In genomic region chr16:82358601-82359221, GRCh38 we compare ENCODE assay signal across 28 cellular contexts.
"Had no signal": no experiment of that assay in that cellular context is flagged by ENCODE, and none has a peak within 500 bp of the region (broad histone marks: within the 10 kb centered on the region; RNA-seq: fewer than 3 reads in every experiment).

No MANE protein-coding gene starts in this region.

- H3K4me1 ChIP-seq: pancreas, thyroid gland, upper lobe of right lung had no signal

- DNase-seq: activated CD4-positive, alpha-beta T cell treated with anti-CD3 and anti-CD28 coated beads for 36 hours; activated CD8-positive, alpha-beta memory T cell treated with anti-CD3 and anti-CD28 coated beads, Interleukin-2, amount 10 ng/mL, durations not matched to agents 7 days and 5 days; activated CD8-positive, alpha-beta T cell treated with anti-CD3 and anti-CD28 coated beads, Interleukin-2, amount 10 ng/mL, durations not matched to agents 7 days and 5 days; activated naive CD8-positive, alpha-beta T cell treated with anti-CD3 and anti-CD28 coated beads, Interleukin-2, amount 50 U/mL, for 24 hours; activated T-cell treated with anti-CD3 and anti-CD28 coated beads, Interleukin-2, amount 50 U/mL, for 48 hours; amygdala; central memory CD4-positive, alpha-beta T cell; endodermal cell; left ventricle myocardium inferior; nephron progenitor cell; pancreas; stimulated activated CD4-positive, alpha-beta T cell treated with anti-CD3 and anti-CD28 coated beads, Interleukin-1b, Interleukin-23, amount 100 ng/mL, for 48 hours; stimulated activated CD4-positive, alpha-beta T cell treated with anti-CD3 and anti-CD28 coated beads, Interleukin-4, amount 100 ng/mL, for 4 hours; stimulated activated CD8-positive, alpha-beta memory T cell treated with anti-CD3 and anti-CD28 coated beads, Interleukin-4, amount 100 ng/mL, for 48 hours; stimulated activated naive CD8-positive, alpha-beta T cell treated with anti-CD3 and anti-CD28 coated beads, Interleukin-15, amount 100 ng/mL, for 72 hours; T1000; upper lobe of right lung had no signal

- H3K36me3 Mint-ChIP-seq: activated CD8-positive, alpha-beta memory T cell treated with anti-CD3 and anti-CD28 coated beads, Interleukin-2, amount 10 ng/mL, durations not matched to agents 7 days and 5 days; activated naive CD4-positive, alpha-beta T cell treated with anti-CD3 and anti-CD28 coated beads, Interleukin-2, amount 50 U/mL, for 24 hours; stimulated activated memory B cell treated with anti-CD40 and anti-IgM and Interleukin-4, amounts not matched to agents 10 μg/mL and 1 μg/mL and 100 μg/mL, for 72 hours; WTC11 had no signal

- H3K27me3 ChIP-seq: pancreas, right atrium auricular region, thyroid gland, upper lobe of right lung had no signal

- H3K27ac Mint-ChIP-seq: activated CD4-positive, alpha-beta T cell treated with anti-CD3 and anti-CD28 coated beads for 36 hours; activated CD8-positive, alpha-beta memory T cell treated with anti-CD3 and anti-CD28 coated beads, Interleukin-2, amount 10 ng/mL, durations not matched to agents 7 days and 5 days; activated CD8-positive, alpha-beta T cell treated with anti-CD3 and anti-CD28 coated beads, Interleukin-2, amount 10 ng/mL, durations not matched to agents 7 days and 5 days; activated naive CD4-positive, alpha-beta T cell treated with anti-CD3 and anti-CD28 coated beads, Interleukin-2, amount 50 U/mL, for 24 hours; activated naive CD8-positive, alpha-beta T cell treated with anti-CD3 and anti-CD28 coated beads, Interleukin-2, amount 50 U/mL, for 24 hours; activated T-helper 2 cell treated with anti-CD3 and anti-CD28 coated beads, Interferon-gamma antibody, Interleukin-2, Interleukin-4, amounts not matched to agents 10 μg/mL and 5 μg/mL and 100 μg/mL, durations not matched to agents 14 hours and 24 hours and 36 hours; endodermal cell; nephron progenitor cell; stimulated activated memory B cell treated with anti-CD40 and anti-IgM and Interleukin-4, amounts not matched to agents 10 μg/mL and 1 μg/mL and 100 μg/mL, for 72 hours; stimulated activated naive CD8-positive, alpha-beta T cell treated with anti-CD3 and anti-CD28 coated beads, Interleukin-15, amount 100 ng/mL, for 72 hours; T-helper 1 cell treated with Interleukin-12 subunit alpha and Interleukin-12 subunit beta and Interleukin-4 antibody, amounts not matched to agents 30 μg/mL and 1 μg/mL, for 36 hours; WTC11 had no signal

- H3K4me3 Mint-ChIP-seq: activated CD4-positive, alpha-beta T cell treated with anti-CD3 and anti-CD28 coated beads for 36 hours; activated CD8-positive, alpha-beta memory T cell treated with anti-CD3 and anti-CD28 coated beads, Interleukin-2, amount 10 ng/mL, durations not matched to agents 7 days and 5 days; activated CD8-positive, alpha-beta T cell treated with anti-CD3 and anti-CD28 coated beads, Interleukin-2, amount 10 ng/mL, durations not matched to agents 7 days and 5 days; activated naive CD4-positive, alpha-beta T cell treated with anti-CD3 and anti-CD28 coated beads, Interleukin-2, amount 50 U/mL, for 24 hours; activated naive CD8-positive, alpha-beta T cell treated with anti-CD3 and anti-CD28 coated beads, Interleukin-2, amount 50 U/mL, for 24 hours; endodermal cell; nephron progenitor cell; stimulated activated memory B cell treated with anti-CD40 and anti-IgM and Interleukin-4, amounts not matched to agents 10 μg/mL and 1 μg/mL and 100 μg/mL, for 72 hours; stimulated activated naive CD8-positive, alpha-beta T cell treated with anti-CD3 and anti-CD28 coated beads, Interleukin-15, amount 100 ng/mL, for 72 hours; T-helper 1 cell treated with Interleukin-12 subunit alpha and Interleukin-12 subunit beta and Interleukin-4 antibody, amounts not matched to agents 30 μg/mL and 1 μg/mL, for 36 hours; WTC11 had no signal

- ATAC-seq: activated CD4-positive, alpha-beta T cell treated with anti-CD3 and anti-CD28 coated beads for 36 hours; activated CD8-positive, alpha-beta memory T cell treated with anti-CD3 and anti-CD28 coated beads, Interleukin-2, amount 10 ng/mL, durations not matched to agents 7 days and 5 days; activated CD8-positive, alpha-beta T cell treated with anti-CD3 and anti-CD28 coated beads, Interleukin-2, amount 10 ng/mL, durations not matched to agents 7 days and 5 days; activated naive CD8-positive, alpha-beta T cell treated with anti-CD3 and anti-CD28 coated beads, Interleukin-2, amount 50 U/mL, for 24 hours; stimulated activated naive CD8-positive, alpha-beta T cell treated with anti-CD3 and anti-CD28 coated beads, Interleukin-15, amount 100 ng/mL, for 72 hours; upper lobe of right lung; WTC11 had no signal

- H3K4me1 Mint-ChIP-seq: activated CD4-positive, alpha-beta T cell treated with anti-CD3 and anti-CD28 coated beads for 36 hours; activated CD8-positive, alpha-beta memory T cell treated with anti-CD3 and anti-CD28 coated beads, Interleukin-2, amount 10 ng/mL, durations not matched to agents 7 days and 5 days; activated naive CD4-positive, alpha-beta T cell treated with anti-CD3 and anti-CD28 coated beads, Interleukin-2, amount 50 U/mL, for 24 hours; activated naive CD8-positive, alpha-beta T cell treated with anti-CD3 and anti-CD28 coated beads, Interleukin-2, amount 50 U/mL, for 24 hours; stimulated activated memory B cell treated with anti-CD40 and anti-IgM and Interleukin-4, amounts not matched to agents 10 μg/mL and 1 μg/mL and 100 μg/mL, for 72 hours; stimulated activated naive CD8-positive, alpha-beta T cell treated with anti-CD3 and anti-CD28 coated beads, Interleukin-15, amount 100 ng/mL, for 72 hours had no signal

- H3K4me3 ChIP-seq: left ventricle myocardium inferior, lung, pancreas, right atrium auricular region, smooth muscle cell, thyroid gland, upper lobe of right lung had no signal

- H3K27ac ChIP-seq: left ventricle myocardium inferior, pancreas, right atrium auricular region, thyroid gland, upper lobe of right lung had no signal

- H3K36me3 ChIP-seq: left ventricle myocardium inferior, pancreas, right atrium auricular region, thyroid gland, upper lobe of right lung had no signal

- H3K9me3 ChIP-seq: left ventricle myocardium inferior, pancreas, right atrium auricular region, thyroid gland, upper lobe of right lung had no signal

- FAIRE-seq: frontal cortex, islet of Langerhans, pancreas had no signal
